ENCODE assay signal across 34 cellular contexts in the genomic region with DNA sequence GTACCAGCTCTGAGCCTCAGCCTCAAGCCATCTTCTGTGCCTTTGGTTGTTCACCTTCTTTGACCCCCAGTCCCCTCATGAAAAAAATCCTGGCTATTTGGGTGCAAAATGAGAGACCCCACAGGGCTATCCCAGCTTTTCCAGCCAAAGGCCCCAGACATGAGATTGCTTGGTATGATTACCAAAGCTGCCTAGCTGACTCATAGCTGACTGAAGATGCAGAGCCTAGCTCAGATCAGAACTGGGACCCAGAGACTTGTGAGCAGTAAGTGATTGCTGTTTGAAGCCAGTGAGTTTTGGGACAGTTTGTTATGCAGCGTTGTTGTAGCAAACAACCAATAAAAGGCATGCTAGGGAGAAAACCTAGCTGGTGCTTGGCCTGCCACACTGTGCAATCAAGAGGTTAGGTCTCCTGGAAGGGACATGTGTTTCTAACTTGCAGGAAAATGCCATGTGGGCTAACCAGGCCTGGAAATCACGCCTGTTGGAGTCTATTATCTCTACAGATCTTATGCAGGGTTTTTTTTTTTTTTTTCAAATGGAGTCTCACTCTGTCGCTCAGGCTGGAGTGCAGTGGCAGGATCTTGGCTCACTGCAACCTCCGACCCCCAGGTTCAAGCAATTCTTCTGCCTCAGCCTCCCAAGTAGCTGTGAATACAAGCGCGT. TPM values are rescaled to one million over a fixed set of nuclear protein-coding genes. Genes with fewer than 3 reads are reported as not detected.
A peak's percentile ranks its signal among the peaks of the same experiment; 100 is the strongest.
DNase-seq lines count a peak whose midpoint lies in the region; ATAC-seq, FAIRE-seq and TF ChIP-seq lines count a peak whose summit lies in the region.
"Had no signal": no experiment of that assay in that cellular context is flagged by ENCODE, and none has a peak within 500 bp of the region (broad histone marks: within the 10 kb centered on the region; RNA-seq: fewer than 3 reads in every experiment).

No MANE protein-coding gene starts in this region.

- no peaks in the 10 kb centered on the region for H3K27me3 Mint-ChIP-seq in progenitor cell of endocrine pancreas

- H3K4me1 ChIP-seq in kidney (ENCODE audit: control insufficient read depth in 1 of 2, insufficient read depth in 1 of 2, low read depth in 1 of 2, low read length in 2 of 2) (no peaks in the 10 kb centered on the region), upper lobe of right lung (no peaks in the 10 kb centered on the region)
- H3K4me1 ChIP-seq: lower lobe of right lung, tibial nerve had no signal

- TF ChIP-seq CTCF in brain microvascular endothelial cell (IDR thresholded peaks at IDR 0.05; ENCODE audit: low read depth, low read length, missing control alignments) (no peak), kidney (IDR thresholded peaks at IDR 0.05; ENCODE audit: borderline replicate concordance, extremely low read depth, insufficient read depth) (no peak), upper lobe of right lung (IDR thresholded peaks at IDR 0.05) (no peak), progenitor cell of endocrine pancreas (IDR thresholded peaks at IDR 0.05; ENCODE audit: unreplicated experiment) (no peak)

- peak; percentile 70 for DNase-seq in AG08396 (ENCODE audit: low spot score)
- peak; percentile 21 for DNase-seq in M059J (ENCODE audit: low read depth)
- DNase-seq in brain microvascular endothelial cell = peak; percentile 36
- peak; percentile 2 for DNase-seq in kidney
- no peak for DNase-seq in upper lobe of right lung
- no peak for DNase-seq in SKM-1 treated with dmso at 0.1 percent for 144 hours (lab: John Stamatoyannopoulos, UW; ENCODE audit: unreplicated experiment)
- no peak for DNase-seq in SW 1271 (lab: John Stamatoyannopoulos, UW)
- no peak for DNase-seq in progenitor cell of endocrine pancreas (ENCODE audit: low spot score, unreplicated experiment)
- DNase-seq: activated CD4-positive, alpha-beta T cell treated with anti-CD3 and anti-CD28 coated beads for 1 hour; activated effector memory CD4-positive, alpha-beta T cell treated with Interleukin-2 at 50 U/mL for 16 hours; activated naive CD8-positive, alpha-beta T cell treated with anti-CD3 and anti-CD28 coated beads, Interleukin-2, amount 10 ng/mL, durations not matched to agents 7 days and 5 days; activated T-cell treated with anti-CD3 and anti-CD28 coated beads for 4 hours; DND-41; glutamatergic neuron; lower lobe of right lung; NCI-H1048; NCI-H1694 treated with DMSO at 0.1 percent for 48 hours; NCI-H2171; NCI-H524; NK-92 treated with Interleukin-12 subunit alpha and Interleukin-12 subunit beta, amount 100 ng/mL, for 24 hours; retina; SHP77 treated with DMSO at 0.1 percent for 48 hours; stimulated activated CD4-positive, alpha-beta T cell treated with anti-CD3 and anti-CD28 coated beads, Interleukin-2, amount 100 ng/mL, for 24 hours; T-helper 1 cell had no signal

- no peaks in the 10 kb centered on the region for H3K36me3 ChIP-seq in brain microvascular endothelial cell (replicated peaks)
- H3K36me3 ChIP-seq in kidney (ENCODE audit: control insufficient read depth in 1 of 2, insufficient read depth in 2 of 2, low read length in 2 of 2) = no peaks in the 10 kb centered on the region
- no peaks in the 10 kb centered on the region for H3K36me3 ChIP-seq in upper lobe of right lung
- H3K36me3 ChIP-seq: lower lobe of right lung, tibial nerve had no signal

- no peaks in the 10 kb centered on the region for H3K36me3 Mint-ChIP-seq in progenitor cell of endocrine pancreas (ENCODE audit: insufficient read depth)
- H3K36me3 Mint-ChIP-seq: activated naive CD8-positive, alpha-beta T cell treated with anti-CD3 and anti-CD28 coated beads, Interleukin-2, amount 10 ng/mL, durations not matched to agents 7 days and 5 days; natural killer cell treated with Interleukin-12 subunit alpha and Interleukin-12 subunit beta and Interleukin-15 and Interleukin-18, amount 100 ng/mL, for 72 hours had no signal

- in situ Hi-C loops in brain microvascular endothelial cell (cut with HindIII; ENCODE audit: low pct_ligation_motif_present, low sequenced_read_pairs) = no loop called here

- H3K9me3 ChIP-seq in kidney (ENCODE audit: control insufficient read depth in 1 of 2, low read length in 2 of 2) = no peaks in the 10 kb centered on the region
- H3K9me3 ChIP-seq in upper lobe of right lung = no peaks in the 10 kb centered on the region
- H3K9me3 ChIP-seq: lower lobe of right lung, mucosa of descending colon, tibial nerve had no signal

- H3K9me3 Mint-ChIP-seq in progenitor cell of endocrine pancreas (ENCODE audit: low read depth) = no peaks in the 10 kb centered on the region
- H3K9me3 Mint-ChIP-seq: activated naive CD8-positive, alpha-beta T cell treated with anti-CD3 and anti-CD28 coated beads, Interleukin-2, amount 10 ng/mL, durations not matched to agents 7 days and 5 days; central memory CD8-positive, alpha-beta T cell; natural killer cell treated with Interleukin-12 subunit alpha and Interleukin-12 subunit beta and Interleukin-15 and Interleukin-18, amount 100 ng/mL, for 72 hours had no signal

- H3K27me3 ChIP-seq in brain microvascular endothelial cell (replicated peaks) (no peaks in the 10 kb centered on the region), upper lobe of right lung (no peaks in the 10 kb centered on the region)
- H3K27me3 ChIP-seq: BLaER1 treated with 17β-estradiol and CSF1 and Interleukin-3, amounts not matched to agents 10 nM and 100 nM; tibial nerve had no signal

- no peak overlapping the region for H3K9ac ChIP-seq in kidney (ENCODE audit: low read length in 2 of 2)

- no peak overlapping the region for H3K27ac Mint-ChIP-seq in progenitor cell of endocrine pancreas
- H3K27ac Mint-ChIP-seq: activated naive CD8-positive, alpha-beta T cell treated with anti-CD3 and anti-CD28 coated beads, Interleukin-2, amount 10 ng/mL, durations not matched to agents 7 days and 5 days; natural killer cell treated with Interleukin-12 subunit alpha and Interleukin-12 subunit beta and Interleukin-15 and Interleukin-18, amount 100 ng/mL, for 72 hours had no signal

- FAIRE-seq in kidney (lab: Jason Lieb, UNC) = no peak
- FAIRE-seq: H1, TTC549 had no signal

- ATAC-seq in upper lobe of right lung = no peak
- ATAC-seq: lower lobe of right lung; mucosa of descending colon; natural killer cell treated with Interleukin-12 subunit alpha and Interleukin-12 subunit beta and Interleukin-15 and Interleukin-18, amount 100 ng/mL, for 72 hours had no signal

- no peaks in the 10 kb centered on the region for H3K4me1 Mint-ChIP-seq in progenitor cell of endocrine pancreas (ENCODE audit: low read depth)
- H3K4me1 Mint-ChIP-seq: activated naive CD8-positive, alpha-beta T cell treated with anti-CD3 and anti-CD28 coated beads, Interleukin-2, amount 10 ng/mL, durations not matched to agents 7 days and 5 days; central memory CD8-positive, alpha-beta T cell had no signal

- H3K27ac ChIP-seq in brain microvascular endothelial cell (no peak overlapping the region), kidney (ENCODE audit: low read depth in 2 of 2, low read length in 2 of 2) (no peak overlapping the region), upper lobe of right lung (no peak overlapping the region)
- H3K27ac ChIP-seq: BLaER1 treated with 17β-estradiol and CSF1 and Interleukin-3, amounts not matched to agents 10 nM and 100 nM; lower lobe of right lung; tibial nerve had no signal

- no peak overlapping the region for H3K4me3 Mint-ChIP-seq in progenitor cell of endocrine pancreas (ENCODE audit: low read depth)
- H3K4me3 Mint-ChIP-seq: activated naive CD8-positive, alpha-beta T cell treated with anti-CD3 and anti-CD28 coated beads, Interleukin-2, amount 10 ng/mL, durations not matched to agents 7 days and 5 days; central memory CD8-positive, alpha-beta T cell; natural killer cell treated with Interleukin-12 subunit alpha and Interleukin-12 subunit beta and Interleukin-15 and Interleukin-18, amount 100 ng/mL, for 72 hours had no signal

- H3K4me3 ChIP-seq in brain microvascular endothelial cell (ENCODE audit: low read depth, low read length) (no peak overlapping the region), kidney (ENCODE audit: low read length in 2 of 2) (no peak overlapping the region), upper lobe of right lung (no peak overlapping the region)
- H3K4me3 ChIP-seq: BLaER1 treated with 17β-estradiol and CSF1 and Interleukin-3, amounts not matched to agents 10 nM and 100 nM; lower lobe of right lung; mucosa of descending colon; tibial nerve had no signal

- intact Hi-C loops in kidney (cut with DNase I) = no loop called here
- intact Hi-C loops in upper lobe of right lung (cut with DNase I) = no loop called here

RNA-seq across cellular contexts. Expression of a gene that starts 11.8 kb away (rescaled TPM):
- total RNA-seq in M059J (2014; rRNA removed; shearing (Covaris generic)) = 428 and 571 TPM in 2 replicates
- total RNA-seq in kidney (109 TPM), upper lobe of right lung (116 TPM), progenitor cell of endocrine pancreas (76.5 and 86.4 TPM in 2 replicates)
- 108 TPM for polyA plus RNA-seq in kidney (ENCODE audit: insufficient read depth, low read depth, low replicate concordance)

RNA-seq across cellular contexts. Expression of a gene that starts 48.0 kb away (rescaled TPM):
- total RNA-seq in M059J (2014; rRNA removed; shearing (Covaris generic)) = 37.6 and 44.6 TPM in 2 replicates
- total RNA-seq in kidney (25.6 TPM), upper lobe of right lung (34.7 TPM), progenitor cell of endocrine pancreas (30.3 and 31.2 TPM in 2 replicates)
- 7.7 TPM for polyA plus RNA-seq in kidney (ENCODE audit: insufficient read depth, low read depth, low replicate concordance)

RNA-seq across cellular contexts. Expression of a gene that starts 55.5 kb away (rescaled TPM):
- 0.02 TPM in 1 of 2 replicates, not detected in the other for total RNA-seq in M059J (2014; rRNA removed; shearing (Covaris generic))
- total RNA-seq in kidney (0.76 TPM), upper lobe of right lung (0.46 TPM), progenitor cell of endocrine pancreas (2.0 and 2.5 TPM in 2 replicates)
- polyA plus RNA-seq in kidney (ENCODE audit: insufficient read depth, low read depth, low replicate concordance) = 0.11 TPM
- total RNA-seq: dermis microvascular lymphatic vessel endothelial cell, LHCN-M2, omental fat pad, tibial nerve had no signal

Comparison
In these comparisons a context has a peak if more than half of its experiments do, and no peak if none do; other contexts are left out.
1. DNase-seq: peak in AG08396 (single experiment), M059J (single experiment), brain microvascular endothelial cell (single experiment) and kidney (single experiment); none in upper lobe of right lung (single experiment), SKM-1 treated with dmso at 0.1 percent for 144 hours (single experiment), SW 1271 (0 of 2) and progenitor cell of endocrine pancreas (single experiment).